ENCODE assay signal across 8 cellular contexts in genomic region chr7:106660862-106661720, GRCh38. TPM values are rescaled to one million over a fixed set of nuclear protein-coding genes. Genes with fewer than 3 reads are reported as not detected.
DNase-seq lines count a peak whose midpoint lies in the region; ATAC-seq and TF ChIP-seq lines count a peak whose summit lies in the region.

Gene CCDC71L (minus strand): TSS chr7:106661158. CDS start chr7:106660896, 262 bp downstream.

- H3K27ac ChIP-seq in coronary artery = peak within 1 kb of the TSS; percentile 91 to 97

- peak within 1 kb of the TSS; percentile 89 for H3K4me3 ChIP-seq in coronary artery

- peak; percentile 77 to 78 for DNase-seq in AML-193 (lab: John Stamatoyannopoulos, UW)
- DNase-seq in GM19238 (ENCODE audit: insufficient read length, low spot score) = peak; percentile 85
- DNase-seq in NCI-H524 treated with DMSO at 0.1 percent for 48 hours (lab: John Stamatoyannopoulos, UW) = peak; percentile 72
- DNase-seq in activated CD4-positive, alpha-beta T cell treated with anti-CD3 and anti-CD28 coated beads for 48 hours = peak; percentile 96
- peak; percentile 98 for DNase-seq in coronary artery (ENCODE audit: low spot score)
- DNase-seq in left lobe of liver (ENCODE audit: low spot score) = peak; percentile 96
- peak; percentile 93 for DNase-seq in stimulated activated CD4-positive, alpha-beta T cell treated with anti-CD3 and anti-CD28 coated beads, Interleukin-2, amount 100 ng/mL, for 4 hours (ENCODE audit: low read depth)

- TF ChIP-seq CTCF in coronary artery (IDR thresholded peaks at IDR 0.05) = no peak

- ATAC-seq in HG03442 (IDR thresholded peaks at IDR 0.05; ENCODE audit: unreplicated experiment) (peak; percentile 67), left lobe of liver (peak; percentile 79)

RNA-seq across cellular contexts. Expression of gene CCDC71L, which starts in this region (rescaled TPM):
- 15.2 TPM for total RNA-seq in left lobe of liver

Comparison
In these comparisons a context has a peak if more than half of its experiments do, and no peak if none do; other contexts are left out.
1. Peak in every context shown above with its lines: DNase-seq, ATAC-seq, H3K4me3 ChIP-seq and H3K27ac ChIP-seq.